Comparison of ENCODE assay signal across 8 cellular contexts in the genomic region with DNA sequence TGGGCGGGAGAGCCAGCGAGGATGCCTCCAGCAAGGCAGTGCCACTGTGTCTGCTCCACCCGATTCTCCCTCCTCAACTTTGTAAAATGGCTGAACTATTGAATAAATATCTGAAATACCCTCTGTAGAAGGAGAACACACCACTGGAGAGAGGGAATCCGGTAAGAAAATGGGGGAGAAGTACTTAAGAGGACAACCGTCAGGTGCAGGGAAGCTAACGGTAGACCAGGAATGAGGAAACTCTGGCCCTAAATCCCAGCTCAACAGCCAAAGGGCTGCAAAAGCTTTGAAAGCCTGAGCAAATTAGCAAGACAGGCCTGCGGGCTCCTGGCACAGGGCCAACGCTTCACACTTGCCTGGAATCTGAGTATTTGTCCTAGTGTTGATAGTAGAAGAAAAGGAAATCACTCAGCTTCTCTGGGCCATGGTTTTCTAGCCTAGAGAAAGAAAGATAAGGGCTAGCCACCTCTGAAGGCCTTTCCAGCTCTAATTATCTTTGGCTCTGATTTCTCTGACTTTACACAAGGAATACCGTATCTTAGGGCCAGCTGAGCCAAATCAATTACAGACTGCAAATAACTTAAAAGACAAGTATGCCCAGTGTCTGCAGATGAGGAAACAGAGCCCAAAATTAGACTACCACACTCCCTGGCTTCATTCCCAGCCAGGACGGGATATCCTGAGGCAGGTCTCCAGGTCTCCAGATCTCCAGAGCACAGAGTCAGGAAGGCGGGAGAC.
A peak's percentile ranks its signal among the peaks of the same experiment; 100 is the strongest.
DNase-seq lines count a peak whose midpoint lies in the region; ATAC-seq and TF ChIP-seq lines count a peak whose summit lies in the region.

No MANE protein-coding gene starts in this region.

- TF ChIP-seq RAD21 in liver (IDR thresholded peaks at IDR 0.05) = peak in 1 of 2 donors; percentile 16

- intact Hi-C loops in Calu3 (cut with micrococcal nuclease; ENCODE audit: unreplicated experiment) (no loop called here), breast epithelium (cut with DNase I; ENCODE audit: low total_unique reads) (loop anchor here (10.0 kb wide), 1 partner anchor 68 kb away; a partner anchor contains a TSS)

- ATAC-seq in GM18502 (IDR thresholded peaks at IDR 0.05; ENCODE audit: poor library complexity, unreplicated experiment) = no peak

- peak overlapping the region; percentile 72 for H3K27ac Mint-ChIP-seq in Calu3 (ENCODE audit: unreplicated experiment)

- no peaks in the 10 kb centered on the region for H3K9me3 Mint-ChIP-seq in Calu3 (ENCODE audit: low read depth, unreplicated experiment)

- H3K4me1 Mint-ChIP-seq in Calu3 (ENCODE audit: low read depth, unreplicated experiment) = peaks cover 11% of the 10 kb centered on the region

- H3K36me3 ChIP-seq in breast epithelium (no peaks in the 10 kb centered on the region), liver (ENCODE audit: control insufficient read depth in 4 of 4, insufficient read depth in 3 of 4, low read depth in 1 of 4, low read length in 3 of 4) (no peaks in the 10 kb centered on the region)

- TF ChIP-seq POLR2A in breast epithelium (IDR thresholded peaks at IDR 0.05) = no peak

- no peak overlapping the region for H3K9ac ChIP-seq in liver (ENCODE audit: low read depth in 1 of 2, low read length in 2 of 2)

- 44% methylated on average over 11 of the region's 11 CpGs for WGBS in liver

- DNase-seq in Calu3 (peak; percentile 58), NCI-H2107 treated with DMSO at 0.1 percent for 48 hours (lab: John Stamatoyannopoulos, UW; ENCODE audit: unreplicated experiment) (peak; percentile 62), breast epithelium (ENCODE audit: low spot score in 2 of 2) (peak; percentile 74 to 76)
- DNase-seq in activated naive CD4-positive, alpha-beta T cell treated with anti-CD3 and anti-CD28 coated beads, Interleukin-2, amount 50 U/mL, for 16 hours = no peak
- DNase-seq in activated CD4-positive, alpha-beta T cell treated with anti-CD3 and anti-CD28 coated beads, Interleukin-2, amount 50 U/mL, for 48 hours = no peak
- DNase-seq in stimulated activated CD4-positive, alpha-beta T cell treated with anti-CD3 and anti-CD28 coated beads, Interleukin-2, amount 100 ng/mL, for 24 hours = no peak

- CTCF ChIA-PET in Calu3 (lab: Charles Lee) = interaction anchor here (1.2 kb wide), 1 partner anchor 22 kb away, joined by 4 read pairs; no protein-coding TSS in a partner anchor

- H3K4me3 Mint-ChIP-seq in Calu3 (ENCODE audit: low read depth, unreplicated experiment) = no peak overlapping the region

- H3K27me3 ChIP-seq in breast epithelium = no peaks in the 10 kb centered on the region
- no peaks in the 10 kb centered on the region for H3K27me3 ChIP-seq in liver (ENCODE audit: control insufficient read depth in 4 of 4, insufficient read depth in 4 of 4, low read length in 3 of 4)

- TF ChIP-seq CTCF in Calu3 (IDR thresholded peaks at IDR 0.05; ENCODE audit: unreplicated experiment) (no peak), breast epithelium (IDR thresholded peaks at IDR 0.05) (no peak), liver (IDR thresholded peaks at IDR 0.05; ENCODE audit: low read depth, low read length, missing input control) (no peak)

- H3K27ac ChIP-seq in breast epithelium = peak overlapping the region; percentile 64 to 69
- peak overlapping the region; percentile 54 to 65 for H3K27ac ChIP-seq in liver (ENCODE audit: low read depth in 1 of 2, low read length in 2 of 2)

- H3K36me3 Mint-ChIP-seq in Calu3 (ENCODE audit: insufficient read depth, unreplicated experiment) = no peaks in the 10 kb centered on the region

- no peaks in the 10 kb centered on the region for H3K9me3 ChIP-seq in breast epithelium
- H3K9me3 ChIP-seq in liver (ENCODE audit: control insufficient read depth in 4 of 4, low read length in 3 of 4) = no peaks in the 10 kb centered on the region

- no peaks in the 10 kb centered on the region for H3K27me3 Mint-ChIP-seq in Calu3 (ENCODE audit: unreplicated experiment)

- H3K4me3 ChIP-seq in breast epithelium (peak overlapping the region in 1 of 3 donors; percentile 0), liver (ENCODE audit: low read depth in 1 of 3, low read length in 3 of 3) (no peak overlapping the region)

- H3K4me1 ChIP-seq in breast epithelium (peaks cover 3 to 48% of the 10 kb centered on the region in 2 donors), liver (ENCODE audit: control insufficient read depth in 4 of 4, insufficient read depth in 4 of 4, low read length in 3 of 4) (peaks cover 11 to 57% (median 49%) of the 10 kb centered on the region in 4 donors)

- no TSS peak for BruUV-seq in Calu3 (replicated peaks; lab: Mats Ljungman, UMichigan)

TF ChIP-seq in liver, 16 proteins besides CTCF, POLR2A, EP300 and RAD21:
- TF ChIP-seq RXRA (IDR thresholded peaks at IDR 0.05) (peak in 1 of 2 donors; percentile 3), GABPA (IDR thresholded peaks at IDR 0.05 in 1 of 2, conservative IDR thresholded peaks at IDR 0.05 in 1 of 2) (no peak), NR2F2 (IDR thresholded peaks at IDR 0.05) (peak; percentile 67), TAF1 (conservative IDR thresholded peaks at IDR 0.05) (no peak)

Comparison
In these comparisons a context has a peak if more than half of its experiments do, and no peak if none do; other contexts are left out.
1. DNase-seq: peak in Calu3 (single experiment), NCI-H2107 treated with DMSO at 0.1 percent for 48 hours (single experiment) and breast epithelium (2 of 2); none in activated naive CD4-positive, alpha-beta T cell treated with anti-CD3 and anti-CD28 coated beads, Interleukin-2, amount 50 U/mL, for 16 hours (single experiment), activated CD4-positive, alpha-beta T cell treated with anti-CD3 and anti-CD28 coated beads, Interleukin-2, amount 50 U/mL, for 48 hours (0 of 2) and stimulated activated CD4-positive, alpha-beta T cell treated with anti-CD3 and anti-CD28 coated beads, Interleukin-2, amount 100 ng/mL, for 24 hours (0 of 2).